Comparison of ENCODE assay signal across 21 cellular contexts in the genomic region with DNA sequence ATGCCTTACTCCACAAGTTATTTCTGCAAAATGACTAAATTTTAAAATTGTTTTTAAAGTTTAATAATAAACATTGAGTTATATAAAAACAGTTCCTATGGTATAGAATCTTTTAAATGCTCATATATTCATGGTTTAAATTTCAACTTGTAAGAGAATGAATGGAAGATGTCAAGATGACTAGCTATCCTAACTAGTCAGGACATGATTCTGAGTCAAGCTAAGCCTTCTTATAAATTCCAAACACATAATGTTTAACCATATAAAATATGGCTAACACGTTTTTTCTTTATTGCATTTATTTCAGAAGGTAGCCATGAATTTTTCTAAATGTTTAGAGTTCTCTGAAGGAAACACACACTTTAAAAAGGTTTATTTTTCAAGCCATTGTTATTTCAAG.
DNase-seq lines count a peak whose midpoint lies in the region; ATAC-seq, FAIRE-seq and TF ChIP-seq lines count a peak whose summit lies in the region.
"Had no signal": no experiment of that assay in that cellular context is flagged by ENCODE, and none has a peak within 500 bp of the region (broad histone marks: within the 10 kb centered on the region; RNA-seq: fewer than 3 reads in every experiment).

No MANE protein-coding gene starts in this region.

- H3K4me1 ChIP-seq in foreskin keratinocyte (peaks cover 10% of the 10 kb centered on the region), right cardiac atrium (ENCODE audit: control insufficient read depth, insufficient read depth, low read length) (no peaks in the 10 kb centered on the region)
- H3K4me1 ChIP-seq: BLaER1, Caco-2 had no signal

- H3K4me3 ChIP-seq in bronchial epithelial cell (ENCODE audit: low read depth, low read length) (no peak overlapping the region), right cardiac atrium (ENCODE audit: low read length) (no peak overlapping the region)
- H3K4me3 ChIP-seq: BLaER1, GM23248 had no signal

- TF ChIP-seq CTCF in bronchial epithelial cell (IDR thresholded peaks at IDR 0.05; ENCODE audit: insufficient read depth, low read length, severe bottlenecking) (no peak), foreskin keratinocyte (conservative IDR thresholded peaks at IDR 0.05) (no peak)

- no peaks in the 10 kb centered on the region for H3K36me3 ChIP-seq in bronchial epithelial cell (ENCODE audit: control insufficient read depth, insufficient read depth, low read length)
- H3K36me3 ChIP-seq: BLaER1 had no signal

- ATAC-seq in foreskin keratinocyte (peak; percentile 85), right cardiac atrium (no peak), GM21737 (IDR thresholded peaks at IDR 0.05; ENCODE audit: unreplicated experiment) (no peak)
- ATAC-seq: CD8-positive, alpha-beta T cell had no signal

- H3K27ac ChIP-seq in foreskin keratinocyte: no peak overlapping the region
- H3K27ac ChIP-seq in right cardiac atrium (ENCODE audit: low read length): no peak overlapping the region
- H3K27ac ChIP-seq: BLaER1, C4-2B, GM23248 had no signal

- H3K27me3 ChIP-seq in bronchial epithelial cell (ENCODE audit: control insufficient read depth, insufficient read depth, low read length) (no peaks in the 10 kb centered on the region), foreskin keratinocyte (no peaks in the 10 kb centered on the region), right cardiac atrium (ENCODE audit: control insufficient read depth, insufficient read depth) (no peaks in the 10 kb centered on the region)
- H3K27me3 ChIP-seq: BLaER1 had no signal

- WGBS in right cardiac atrium: 41% methylated on average over 1 of the region's 1 CpG

- no peak for FAIRE-seq in bronchial epithelial cell (lab: Jason Lieb, UNC)
- FAIRE-seq: G401.6, GM12892, H1 had no signal

- intact Hi-C loops in right cardiac atrium (cut with DNase I): no loop called here

- no peaks in the 10 kb centered on the region for H3K9me3 ChIP-seq in right cardiac atrium (ENCODE audit: control insufficient read depth, low read length)
- H3K9me3 ChIP-seq: BLaER1, Caco-2 had no signal

- peak; percentile 36 for DNase-seq in HPDE6-E6E7 (ENCODE audit: extremely low spot score)
- peak; percentile 42 for DNase-seq in bronchial epithelial cell (ENCODE audit: low read depth)
- peak; percentile 42 to 69 for DNase-seq in foreskin keratinocyte
- no peak for DNase-seq in right cardiac atrium
- DNase-seq in NCI-H2081 (lab: John Stamatoyannopoulos, UW): no peak
- DNase-seq in NCI-H1105 treated with DMSO at 0.1 percent for 48 hours (lab: John Stamatoyannopoulos, UW): no peak
- DNase-seq: 8988T; Caco-2; CD4-positive, CD25-positive, alpha-beta regulatory T cell; CD8-positive, alpha-beta T cell; DMS153; DND-41; GM23248; H7; HCEC 1CT had no signal

Comparison
In these comparisons a context has a peak if more than half of its experiments do, and no peak if none do; other contexts are left out.
1. DNase-seq: peak in HPDE6-E6E7 (single experiment), bronchial epithelial cell (single experiment) and foreskin keratinocyte (2 of 2); none in right cardiac atrium (0 of 3), NCI-H2081 (0 of 2) and NCI-H1105 treated with DMSO at 0.1 percent for 48 hours (single experiment).